Comparison of ENCODE assay signal across 7 cellular contexts in genomic region chr15:75349351-75349669, GRCh38. TPM values are rescaled to one million over a fixed set of nuclear protein-coding genes. Genes with fewer than 3 reads are reported as not detected.
DNase-seq lines count a peak whose midpoint lies in the region; ATAC-seq and TF ChIP-seq lines count a peak whose summit lies in the region.
"Not testable (repeated sequence)": the region's sequence is repeated elsewhere in the genome, so short reads cannot be mapped to it uniquely, and the experiment has no call there.

No MANE protein-coding gene starts in this region.

- not testable (repeated sequence) for ATAC-seq in activated B cell treated with CpG ODN at 0.5 μM for 24 hours (ENCODE audit: low read depth); effector memory CD8-positive, alpha-beta T cell (replicated peaks); naive B cell (ENCODE audit: low read depth in 2 of 2)

- H3K4me3 ChIP-seq in Loucy (ENCODE audit: low read length, poor library complexity, severe bottlenecking), result peak overlapping the region; percentile 9

- not testable (repeated sequence) for H4K20me1 ChIP-seq in Loucy (ENCODE audit: insufficient read depth, low read length, poor library complexity, severe bottlenecking)

- not testable (repeated sequence) for H3F3A ChIP-seq in Loucy (ENCODE audit: low read depth)

- not testable (repeated sequence) for DNase-seq in Calu3; activated B cell treated with CpG ODN at 0.5 μM for 24 hours; activated naive CD4-positive, alpha-beta T cell treated with anti-CD3 and anti-CD28 coated beads for 36 hours; effector memory CD8-positive, alpha-beta T cell; naive B cell; progenitor cell of endocrine pancreas (ENCODE audit: low spot score, unreplicated experiment)

- not testable (repeated sequence) for BruUV-seq in Calu3 (replicated peaks; lab: Mats Ljungman, UMichigan)

- peaks cover 28% of the 10 kb centered on the region for H3K4me1 ChIP-seq in Loucy (ENCODE audit: insufficient read depth, low read length, poor library complexity, severe bottlenecking)

- not testable (repeated sequence) for H3K9me3 Mint-ChIP-seq in Calu3 (ENCODE audit: low read depth, unreplicated experiment); activated B cell treated with CpG ODN at 0.5 μM for 24 hours; activated naive CD4-positive, alpha-beta T cell treated with anti-CD3 and anti-CD28 coated beads for 36 hours; progenitor cell of endocrine pancreas (ENCODE audit: low read depth)
- peaks cover 3 to 12% of the 10 kb centered on the region in 2 donors for H3K9me3 Mint-ChIP-seq in effector memory CD8-positive, alpha-beta T cell
- peaks cover 4 to 24% (median 17%) of the 10 kb centered on the region in 7 donors for H3K9me3 Mint-ChIP-seq in naive B cell

- H3K27ac Mint-ChIP-seq in Calu3 (ENCODE audit: unreplicated experiment) (peak overlapping the region; percentile 76), activated B cell treated with CpG ODN at 0.5 μM for 24 hours (peak overlapping the region; percentile 94), naive B cell (peak overlapping the region; percentile 99 to 100 (median 100))
- peak overlapping the region; percentile 76 for H3K27ac Mint-ChIP-seq in activated naive CD4-positive, alpha-beta T cell treated with anti-CD3 and anti-CD28 coated beads for 36 hours
- peak overlapping the region; percentile 92 to 94 for H3K27ac Mint-ChIP-seq in effector memory CD8-positive, alpha-beta T cell
- not testable (repeated sequence) for H3K27ac Mint-ChIP-seq in progenitor cell of endocrine pancreas

- H3K9ac ChIP-seq in Loucy (ENCODE audit: low read depth, low read length, poor library complexity, severe bottlenecking), result not testable (repeated sequence)

- not testable (repeated sequence) for H3K36me3 ChIP-seq in Loucy (ENCODE audit: insufficient read depth, low read length)

- intact Hi-C loops in Calu3 (cut with micrococcal nuclease; ENCODE audit: unreplicated experiment), result not testable (repeated sequence)
- intact Hi-C loops in activated B cell treated with CpG ODN at 0.5 μM for 24 hours (cut with micrococcal nuclease), result loop anchor here (5.0 kb wide), 3 partner anchors 103 to 562 kb away; partner anchors contain the start of genes IMP3 and SIN3A
- intact Hi-C loops in activated naive CD4-positive, alpha-beta T cell treated with anti-CD3 and anti-CD28 coated beads for 36 hours (cut with micrococcal nuclease), result loop anchor here (5.0 kb wide), 1 partner anchor 293 kb away; the partner anchor contains the start of gene IMP3

- peaks cover 13% of the 10 kb centered on the region for H3K4me1 Mint-ChIP-seq in Calu3 (ENCODE audit: low read depth, unreplicated experiment)
- H3K4me1 Mint-ChIP-seq in activated B cell treated with CpG ODN at 0.5 μM for 24 hours, result peaks cover 42% of the 10 kb centered on the region
- H3K4me1 Mint-ChIP-seq in activated naive CD4-positive, alpha-beta T cell treated with anti-CD3 and anti-CD28 coated beads for 36 hours (ENCODE audit: low read depth), result peaks cover 36% of the 10 kb centered on the region
- peaks cover 27 to 32% of the 10 kb centered on the region in 2 donors for H3K4me1 Mint-ChIP-seq in effector memory CD8-positive, alpha-beta T cell (ENCODE audit: low read depth in 2 of 2)
- H3K4me1 Mint-ChIP-seq in naive B cell, result peaks cover 32 to 50% (median 48%) of the 10 kb centered on the region in 3 donors
- H3K4me1 Mint-ChIP-seq in progenitor cell of endocrine pancreas (ENCODE audit: low read depth), result not testable (repeated sequence)

- CTCF ChIA-PET in Calu3 (lab: Charles Lee); activated naive CD4-positive, alpha-beta T cell treated with anti-CD3 and anti-CD28 coated beads for 36 hours (lab: Charles Lee): not testable (repeated sequence)
- CTCF ChIA-PET in activated B cell treated with CpG ODN at 0.5 μM for 24 hours (lab: Charles Lee), result interaction anchor here (3.0 kb wide), 1 partner anchor 18 kb away, joined by 11 read pairs; the partner anchor contains the start of gene MAN2C1

- H3K36me3 Mint-ChIP-seq in Calu3 (ENCODE audit: insufficient read depth, unreplicated experiment) (peaks cover 66% of the 10 kb centered on the region), activated B cell treated with CpG ODN at 0.5 μM for 24 hours (ENCODE audit: low read depth) (peaks cover 11% of the 10 kb centered on the region), naive B cell (peaks cover 6 to 15% of the 10 kb centered on the region in 2 donors)
- not testable (repeated sequence) for H3K36me3 Mint-ChIP-seq in activated naive CD4-positive, alpha-beta T cell treated with anti-CD3 and anti-CD28 coated beads for 36 hours (ENCODE audit: low read depth); progenitor cell of endocrine pancreas (ENCODE audit: insufficient read depth)
- peaks cover 37% of the 10 kb centered on the region for H3K36me3 Mint-ChIP-seq in effector memory CD8-positive, alpha-beta T cell (ENCODE audit: insufficient read depth)

- POLR2A ChIA-PET in activated B cell treated with CpG ODN at 0.5 μM for 24 hours (lab: Charles Lee), result interaction anchor here (0.6 to 3.5 kb wide), 5 partner anchors 14 to 305 kb away, joined by 3 to 52 read pairs (median 3); partner anchors contain the start of genes COMMD4, MAN2C1 and SIN3A

- peak overlapping the region; percentile 40 for H3K4me2 ChIP-seq in Loucy (ENCODE audit: low read depth, low read length, poor library complexity, severe bottlenecking)

- not testable (repeated sequence) for H3K9me2 ChIP-seq in Loucy (replicated peaks; ENCODE audit: low read depth, low read length)

- peak overlapping the region; percentile 81 for H3K4me3 Mint-ChIP-seq in Calu3 (ENCODE audit: low read depth, unreplicated experiment)
- H3K4me3 Mint-ChIP-seq in activated B cell treated with CpG ODN at 0.5 μM for 24 hours; activated naive CD4-positive, alpha-beta T cell treated with anti-CD3 and anti-CD28 coated beads for 36 hours: not testable (repeated sequence)
- peak overlapping the region; percentile 59 to 67 for H3K4me3 Mint-ChIP-seq in effector memory CD8-positive, alpha-beta T cell
- peak overlapping the region; percentile 65 to 91 (median 85) for H3K4me3 Mint-ChIP-seq in naive B cell
- H3K4me3 Mint-ChIP-seq in progenitor cell of endocrine pancreas (ENCODE audit: low read depth), result peak overlapping the region; percentile 82

- not testable (repeated sequence) for H3K27me3 ChIP-seq in Loucy (ENCODE audit: insufficient read depth, low read length, poor library complexity, severe bottlenecking)

- not testable (repeated sequence) for TF ChIP-seq CTCF in Calu3 (IDR thresholded peaks at IDR 0.05; ENCODE audit: unreplicated experiment); Loucy (conservative IDR thresholded peaks at IDR 0.05; ENCODE audit: low read length); activated B cell treated with CpG ODN at 0.5 μM for 24 hours (IDR thresholded peaks at IDR 0.05); progenitor cell of endocrine pancreas (IDR thresholded peaks at IDR 0.05; ENCODE audit: unreplicated experiment)

- peaks cover 15% of the 10 kb centered on the region for H3K27me3 Mint-ChIP-seq in Calu3 (ENCODE audit: unreplicated experiment)
- not testable (repeated sequence) for H3K27me3 Mint-ChIP-seq in activated B cell treated with CpG ODN at 0.5 μM for 24 hours; activated naive CD4-positive, alpha-beta T cell treated with anti-CD3 and anti-CD28 coated beads for 36 hours (ENCODE audit: low read depth); effector memory CD8-positive, alpha-beta T cell; naive B cell; progenitor cell of endocrine pancreas

- peaks cover 16% of the 10 kb centered on the region; the same call in 1 of the 2 replicates for H3K9me3 ChIP-seq in Loucy (ENCODE audit: insufficient read depth, low read depth, low read length)

- H3K79me2 ChIP-seq in Loucy (ENCODE audit: insufficient read depth, low read length), result not testable (repeated sequence)

- H2AFZ ChIP-seq in Loucy (ENCODE audit: low read length), result not testable (repeated sequence)

RNA-seq across cellular contexts. Expression of gene NEIL1, which starts 2.5 kb away (rescaled TPM):
- total RNA-seq in Calu3 (2022), result 11.8 and 13.2 TPM in 2 replicates
- total RNA-seq in activated B cell treated with CpG ODN at 0.5 μM for 24 hours, result 25.5 and 35.8 TPM in 2 replicates
- total RNA-seq in activated naive CD4-positive, alpha-beta T cell treated with anti-CD3 and anti-CD28 coated beads for 36 hours, result 1 to 10 TPM; 4.0 to 5.6 TPM
- polyA plus RNA-seq in naive B cell (ENCODE audit: low read depth in 6 of 6), result 10 to 100 TPM; 16.7 to 59.2 (median 31.7) TPM
- 79.2 and 84.4 TPM in 2 replicates for total RNA-seq in progenitor cell of endocrine pancreas

RNA-seq across cellular contexts. Expression of gene COMMD4, which starts 13.4 kb away (rescaled TPM):
- total RNA-seq in Calu3 (2022) (109 TPM in 2 replicates), activated B cell treated with CpG ODN at 0.5 μM for 24 hours (51.8 and 54.7 TPM in 2 replicates), progenitor cell of endocrine pancreas (95.6 and 95.7 TPM in 2 replicates)
- 10 to 100 TPM; 65.8 to 70.4 TPM for total RNA-seq in activated naive CD4-positive, alpha-beta T cell treated with anti-CD3 and anti-CD28 coated beads for 36 hours
- polyA plus RNA-seq in naive B cell (ENCODE audit: low read depth in 6 of 6), result 10 to 100 TPM; 27.1 to 47.4 (median 37.9) TPM

RNA-seq across cellular contexts. Expression of gene MAN2C1, which starts 19.1 kb away (rescaled TPM):
- total RNA-seq in Calu3 (2022) (239 and 243 TPM in 2 replicates), activated B cell treated with CpG ODN at 0.5 μM for 24 hours (187 and 213 TPM in 2 replicates), progenitor cell of endocrine pancreas (196 and 200 TPM in 2 replicates)
- total RNA-seq in activated naive CD4-positive, alpha-beta T cell treated with anti-CD3 and anti-CD28 coated beads for 36 hours, result 100 to 1,000 TPM; 228 to 247 TPM
- polyA plus RNA-seq in naive B cell (ENCODE audit: low read depth in 6 of 6), result 10 to 100 TPM in 4 of 6 donors, 1 to 10 TPM in 2; 8.9 to 19.4 (median 14.1) TPM
